ENCODE assay signal across 26 cellular contexts in the genomic region with DNA sequence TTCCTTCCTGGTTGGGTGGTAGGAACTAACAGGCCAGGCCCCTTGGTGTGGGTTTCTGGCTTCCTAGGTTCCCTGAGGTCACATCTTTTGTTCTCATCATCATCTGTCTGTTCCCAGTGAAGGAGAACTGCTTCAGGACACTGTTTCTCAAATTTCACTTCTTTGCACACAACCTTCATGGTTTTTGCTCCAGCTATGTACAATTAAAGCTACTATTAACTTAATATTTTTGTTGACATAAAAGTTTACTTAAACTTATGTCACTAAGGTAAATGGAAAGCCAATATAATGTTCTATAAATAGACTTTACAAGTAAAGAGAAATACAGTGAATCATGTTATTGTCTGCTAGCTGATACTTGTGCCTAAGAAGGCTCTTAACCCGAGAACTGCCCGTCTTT.
"Had no signal": no experiment of that assay in that cellular context is flagged by ENCODE, and none has a peak within 500 bp of the region (broad histone marks: within the 10 kb centered on the region; RNA-seq: fewer than 3 reads in every experiment).

No MANE protein-coding gene starts in this region.

- DNase-seq: activated CD4-positive, alpha-beta T cell treated with anti-CD3 and anti-CD28 coated beads, Interleukin-2, amount 10 ng/mL, durations not matched to agents 24 days and 14 days; activated CD4-positive, alpha-beta T cell treated with anti-CD3 and anti-CD28 coated beads, Interleukin-2, amount 50 U/mL, for 4 hours; activated CD8-positive, alpha-beta T cell treated with anti-CD3 and anti-CD28 coated beads for 36 hours; activated effector memory CD4-positive, alpha-beta T cell treated with anti-CD3 and anti-CD28 coated beads, Interleukin-2, amount 50 U/mL, for 16 hours; activated naive CD4-positive, alpha-beta T cell treated with Interleukin-2 at 50 U/mL for 16 hours; activated naive CD8-positive, alpha-beta T cell treated with anti-CD3 and anti-CD28 coated beads, Interleukin-2, amount 10 ng/mL, durations not matched to agents 7 days and 5 days; activated T-cell treated with anti-CD3 and anti-CD28 coated beads, Interleukin-2, amount 50 U/mL, for 1 hour; activated T-cell treated with anti-CD3 and anti-CD28 coated beads, Interleukin-2, amount 50 U/mL, for 72 hours; amygdala; caudate nucleus; NCI-H1092 treated with DMSO at 0.1 percent for 48 hours; NCI-H1417; NCI-H146; NCI-H187 treated with DMSO at 0.1 percent for 48 hours; NCI-H2081; NCI-H345; NCI-H524 treated with DMSO at 0.1 percent for 48 hours; RPMI8226; SHP77 treated with DMSO at 0.1 percent for 48 hours; SW 1271; T-helper 1 cell; T-helper 2 cell; T1000 had no signal

- H3K4me3 ChIP-seq: Peyer's patch had no signal

- H3K36me3 ChIP-seq: Peyer's patch had no signal

- H3K4me2 ChIP-seq: KMS-11 had no signal

- H3K27ac ChIP-seq: KMS-11, Peyer's patch had no signal

- ATAC-seq: activated CD8-positive, alpha-beta T cell treated with anti-CD3 and anti-CD28 coated beads for 36 hours; activated T-cell treated with anti-CD3 and anti-CD28 coated beads, Interleukin-2, amount 50 U/mL, for 72 hours; activated T-helper 17 cell treated with anti-CD3 and anti-CD28 coated beads, Interleukin-2, amount 50 U/mL, for 72 hours had no signal

- H3K9me3 ChIP-seq: Peyer's patch had no signal

- H3K9ac ChIP-seq: KMS-11 had no signal

- H3K27me3 ChIP-seq: Peyer's patch had no signal

- H3K4me1 ChIP-seq: Peyer's patch had no signal
